ENCODE assay signal across 8 cellular contexts in genomic region chr20:43590036-43590391, GRCh38. TPM values are rescaled to one million over a fixed set of nuclear protein-coding genes. Genes with fewer than 3 reads are reported as not detected.
DNase-seq lines count a peak whose midpoint lies in the region; ATAC-seq and TF ChIP-seq lines count a peak whose summit lies in the region.

No MANE protein-coding gene starts in this region.

- H3K27ac Mint-ChIP-seq in GM23338 (peak overlapping the region; percentile 98), neural progenitor cell (peak overlapping the region; percentile 99)

- no peaks in the 10 kb centered on the region for H3K9me3 Mint-ChIP-seq in GM23338
- H3K9me3 Mint-ChIP-seq in neural progenitor cell, result no peaks in the 10 kb centered on the region

- peak overlapping the region; percentile 53; the same call in 1 of the 2 replicates for H3K27ac ChIP-seq in GM23338 (ENCODE audit: low read depth)
- peak overlapping the region; percentile 21 to 82 for H3K27ac ChIP-seq in esophagus (ENCODE audit: low read depth in 2 of 2, low read length in 1 of 2)
- no peak overlapping the region for H3K27ac ChIP-seq in neural progenitor cell

- H3K27me3 Mint-ChIP-seq in GM23338 (ENCODE audit: insufficient read depth, low read depth, poor library complexity) (peaks cover 2% of the 10 kb centered on the region), neural progenitor cell (ENCODE audit: insufficient read depth, low read depth) (no peaks in the 10 kb centered on the region)

- TF ChIP-seq CTCF in AG09309 (IDR thresholded peaks at IDR 0.05; ENCODE audit: control insufficient read depth, insufficient read depth, low read depth, low read length, missing control alignments) (no peak), GM23338 (conservative IDR thresholded peaks at IDR 0.05; ENCODE audit: low read depth in 2 of 2) (no peak), neural progenitor cell (IDR thresholded peaks at IDR 0.05) (no peak)

- H3K79me2 ChIP-seq in GM23338 (replicated peaks; ENCODE audit: insufficient read depth), result peaks cover 13% of the 10 kb centered on the region
- H3K79me2 ChIP-seq in neural progenitor cell (ENCODE audit: low read depth), result peaks cover 29% of the 10 kb centered on the region

- H3K9me3 ChIP-seq in esophagus (ENCODE audit: control insufficient read depth in 2 of 2, insufficient read depth in 1 of 2, low read depth in 1 of 2, low read length in 1 of 2) (no peaks in the 10 kb centered on the region), neural progenitor cell (ENCODE audit: low read depth) (no peaks in the 10 kb centered on the region)

- H3K27me3 ChIP-seq in GM23338 (ENCODE audit: insufficient read depth) (no peaks in the 10 kb centered on the region), esophagus (ENCODE audit: control insufficient read depth in 1 of 2, insufficient read depth in 2 of 2, low read length in 2 of 2) (no peaks in the 10 kb centered on the region), neural progenitor cell (no peaks in the 10 kb centered on the region)

- H3K4me3 ChIP-seq in AG09309 (ENCODE audit: control insufficient read depth, low read depth, low read length) (peak overlapping the region; percentile 98), GM23338 (peak overlapping the region; percentile 84), esophagus (ENCODE audit: low read depth in 1 of 2, low read length in 2 of 2) (peak overlapping the region; percentile 76 to 94), neural progenitor cell (peak overlapping the region; percentile 68)

- H3K4me3 Mint-ChIP-seq in GM23338 (peak overlapping the region; percentile 94), neural progenitor cell (peak overlapping the region; percentile 95)

- DNase-seq in AG09309 (ENCODE audit: low read depth) (no peak), GM23338 (ENCODE audit: low spot score) (peak; percentile 47), SW480 (ENCODE audit: low spot score) (peak; percentile 51), neural progenitor cell (ENCODE audit: low spot score) (peak; percentile 67), EL (no peak), kidney glomerular epithelial cell (lab: John Stamatoyannopoulos, UW) (no peak)

- WGBS in esophagus, 2 donors, result 27 to 29% methylated on average over 9 of the region's 9 CpGs

- H3K4me1 ChIP-seq in GM23338 (ENCODE audit: insufficient read depth) (peaks cover 5% of the 10 kb centered on the region; the same call in 1 of the 2 replicates), esophagus (ENCODE audit: control insufficient read depth in 2 of 2, insufficient read depth in 2 of 2, low read length in 1 of 2) (no peaks in the 10 kb centered on the region), neural progenitor cell (peaks cover 13% of the 10 kb centered on the region)

- no peaks in the 10 kb centered on the region for H3K36me3 ChIP-seq in GM23338 (ENCODE audit: insufficient read depth)
- H3K36me3 ChIP-seq in esophagus (ENCODE audit: control insufficient read depth in 2 of 2, insufficient read depth in 2 of 2, low read length in 1 of 2), result no peaks in the 10 kb centered on the region
- H3K36me3 ChIP-seq in neural progenitor cell, result peaks cover 5% of the 10 kb centered on the region

- H3K4me1 Mint-ChIP-seq in GM23338 (peaks cover 8% of the 10 kb centered on the region), neural progenitor cell (peaks cover 20% of the 10 kb centered on the region)

- H3K36me3 Mint-ChIP-seq in GM23338 (ENCODE audit: low read depth) (peaks cover 11% of the 10 kb centered on the region), neural progenitor cell (peaks cover 7% of the 10 kb centered on the region)

- H3K4me2 ChIP-seq in GM23338 (peak overlapping the region; percentile 95), neural progenitor cell (peak overlapping the region; percentile 97)

- peak overlapping the region; percentile 71 for H3K9ac ChIP-seq in neural progenitor cell

- H2AFZ ChIP-seq in GM23338, result peak overlapping the region; percentile 88
- peak overlapping the region; percentile 83 for H2AFZ ChIP-seq in neural progenitor cell (replicated peaks)

- H3F3A ChIP-seq in GM23338 (replicated peaks; ENCODE audit: low read depth) (no peaks in the 10 kb centered on the region), neural progenitor cell (ENCODE audit: low read depth) (peaks cover 8% of the 10 kb centered on the region)

- no peaks in the 10 kb centered on the region for H3K9me2 ChIP-seq in GM23338 (ENCODE audit: insufficient read depth)

- H4K20me1 ChIP-seq in GM23338 (replicated peaks; ENCODE audit: insufficient read depth) (0 out of 2 replicates have a peak, but pooled peaks cover 3% of the 10 kb centered on the region), neural progenitor cell (ENCODE audit: low read depth) (peaks cover 3% of the 10 kb centered on the region)

- ATAC-seq in GM23338 (peak; percentile 23), GM18907 (IDR thresholded peaks at IDR 0.05; ENCODE audit: unreplicated experiment) (no peak)

TF ChIP-seq in GM23338, 12 proteins besides CTCF, POLR2A, EP300 and RAD21 (continues in another document):
- TF ChIP-seq JUNB (IDR thresholded peaks at IDR 0.05; ENCODE audit: unreplicated experiment), result no peak
- TF ChIP-seq EZH2phosphoT487 (IDR thresholded peaks at IDR 0.05; ENCODE audit: unreplicated experiment), result no peak
- no peak for TF ChIP-seq POLR2AphosphoS5 (IDR thresholded peaks at IDR 0.05; ENCODE audit: low read depth)
- TF ChIP-seq EZH2 (IDR thresholded peaks at IDR 0.05; ENCODE audit: low read depth, unreplicated experiment), result no peak
- no peak for TF ChIP-seq ETS1 (IDR thresholded peaks at IDR 0.05)
- TF ChIP-seq CREB1 (CRISPR knock-in tag; IDR thresholded peaks at IDR 0.05; ENCODE audit: low read depth), result no peak
- no peak for TF ChIP-seq REST (IDR thresholded peaks at IDR 0.05; ENCODE audit: unreplicated experiment)
- TF ChIP-seq NANOG (IDR thresholded peaks at IDR 0.05; ENCODE audit: borderline replicate concordance), result no peak

RNA-seq across cellular contexts. Expression of gene IFT52, which starts 0.7 kb away (rescaled TPM):
- 26.8 and 30.4 TPM in 2 replicates for total RNA-seq in GM23338 (2014; rRNA removed; shearing (Covaris generic))
- polyA plus RNA-seq in GM23338 (2016; fragmentation: Nextera tagmentation; extraction: Ambion mirVana), result 39.8 and 45.2 TPM in 2 replicates
- polyA plus RNA-seq in esophagus, result 10 to 100 TPM in 1 of 2 donors, 1 to 10 TPM in 1; 5.4 to 11.1 TPM
- total RNA-seq in neural progenitor cell (ENCODE audit: low replicate concordance), result 69.8 and 87.9 TPM in 2 replicates

RNA-seq across cellular contexts. Expression of gene SGK2, which starts 31.2 kb away (rescaled TPM):
- 0.08 and 0.42 TPM in 2 replicates for total RNA-seq in GM23338 (2014; rRNA removed; shearing (Covaris generic))
- polyA plus RNA-seq in GM23338 (2016; fragmentation: Nextera tagmentation; extraction: Ambion mirVana), result 0.12 TPM in 1 of 2 replicates, not detected in the other
- polyA plus RNA-seq in esophagus, result under 1 TPM; 0.26 to 0.73 TPM
- 2.8 and 4.2 TPM in 2 replicates for total RNA-seq in neural progenitor cell (ENCODE audit: low replicate concordance)

Comparison
In these comparisons a context has a peak if more than half of its experiments do, and no peak if none do; other contexts are left out.
1. DNase-seq: peak in GM23338 (single experiment), SW480 (single experiment) and neural progenitor cell (single experiment); none in AG09309 (single experiment), EL (single experiment) and kidney glomerular epithelial cell (single experiment).
2. Peak in every context shown above with its lines, with median percentiles within 50 percentile points of each other: H3K4me3 ChIP-seq.